In the genomic region with DNA sequence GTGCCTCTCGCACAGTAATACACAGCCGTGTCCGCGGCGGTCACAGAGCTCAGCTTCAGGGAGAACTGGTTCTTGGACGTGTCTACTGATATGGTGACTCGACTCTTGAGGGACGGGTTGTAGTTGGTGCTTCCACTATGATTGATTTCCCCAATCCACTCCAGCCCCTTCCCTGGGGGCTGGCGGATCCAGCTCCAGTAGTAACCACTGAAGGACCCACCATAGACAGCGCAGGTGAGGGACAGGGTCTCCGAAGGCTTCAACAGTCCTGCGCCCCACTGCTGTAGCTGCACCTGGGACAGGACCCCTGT, we compare ENCODE assay signal across 7 cellular contexts.
A peak's percentile ranks its signal among the peaks of the same experiment; 100 is the strongest.
DNase-seq lines count a peak whose midpoint lies in the region; ATAC-seq, FAIRE-seq and TF ChIP-seq lines count a peak whose summit lies in the region.
"Not testable (repeated sequence)": the region's sequence is repeated elsewhere in the genome, so short reads cannot be mapped to it uniquely, and the experiment has no call there.

No MANE protein-coding gene starts in this region.

- H4K20me1 ChIP-seq in PC-9 (ENCODE audit: insufficient read depth); GM12878 (ENCODE audit: control insufficient read depth, insufficient read depth): not testable (repeated sequence)

- RAD21 ChIA-PET in GM12878 (lab: Charles Lee; ENCODE audit: unreplicated experiment), result interaction anchor here (0.7 to 3.1 kb wide), 7 partner anchors 44 to 841 kb away, joined by 3 to 13 read pairs (median 3); no protein-coding TSS in a partner anchor

- not testable (repeated sequence) for H3K27ac ChIP-seq in CD8-positive, alpha-beta T cell (ENCODE audit: low read depth, low read length); PC-9; GM12878 (ENCODE audit: control insufficient read depth, insufficient read depth)

- H3K27me3 ChIP-seq in CD8-positive, alpha-beta T cell (ENCODE audit: insufficient read depth, low read length); PC-9 (ENCODE audit: insufficient read depth, low read depth); GM12878 (replicated peaks in 1 of 2; ENCODE audit: control insufficient read depth in 2 of 2, insufficient read depth in 2 of 2, low read length in 1 of 2): not testable (repeated sequence)

- 6% methylated on average over 12 of the region's 12 CpGs for WGBS in GM12878 (ENCODE audit: insufficient coverage, insufficient replicate concordance, low lambda C conversion rate, missing lambda C conversion rate)

- not testable (repeated sequence) for H3F3A ChIP-seq in PC-9 (ENCODE audit: insufficient read depth, low read depth)

- intact Hi-C loops in CD8-positive, alpha-beta T cell (cut with DNase I, micrococcal nuclease), result loop anchor here in 1 of 2 experiments (1.0 kb wide), 1 partner anchor 23 kb away; no protein-coding TSS in a partner anchor
- intact Hi-C loops in PC-9 (cut with micrococcal nuclease; ENCODE audit: unreplicated experiment), result not testable (repeated sequence)
- intact Hi-C loops in activated CD4-positive, alpha-beta T cell treated with anti-CD3 and anti-CD28 coated beads for 36 hours (cut with DNase I, micrococcal nuclease), result loop anchor here (1.0 to 10.0 kb wide), 2 partner anchors 49 to 64 kb away; no protein-coding TSS in a partner anchor
- intact Hi-C loops in activated T-helper 1 cell treated with anti-CD3 and anti-CD28 coated beads, Interleukin-12 subunit alpha, Interleukin-12 subunit beta, Interleukin-2, Interleukin-4 antibody, amounts not matched to agents 30 ng/mL and 10 ng/mL and 1 ng/mL, durations not matched to agents 14 hours and 24 hours and 36 hours (cut with micrococcal nuclease), result loop anchor here (2.0 kb wide), 1 partner anchor 21 kb away; no protein-coding TSS in a partner anchor
- intact Hi-C loops in GM12878 (cut with micrococcal nuclease; ENCODE audit: unreplicated experiment), result loop anchor here (1.0 to 5.0 kb wide), 2 partner anchors 64 to 536 kb away; no protein-coding TSS in a partner anchor

- FAIRE-seq in GM12878 (lab: Jason Lieb, UNC), result not testable (repeated sequence)

- TF ChIP-seq POLR2A in GM12878 (IDR thresholded peaks at IDR 0.05; ENCODE audit: low read depth, low read length), result not testable (repeated sequence)

- CTCF ChIA-PET in CD8-positive, alpha-beta T cell (lab: Charles Lee), result interaction anchor here (0.7 to 3.1 kb wide), 10 partner anchors 21 to 183 kb away, joined by 3 to 18 read pairs (median 3); no protein-coding TSS in a partner anchor
- CTCF ChIA-PET in PC-9 (lab: Charles Lee), result not testable (repeated sequence)
- CTCF ChIA-PET in activated CD4-positive, alpha-beta T cell treated with anti-CD3 and anti-CD28 coated beads for 36 hours (lab: Charles Lee), result interaction anchor here (0.6 to 11.8 kb wide), 18 partner anchors 10 to 168 kb away, joined by 3 to 246 read pairs (median 4); no protein-coding TSS in a partner anchor
- CTCF ChIA-PET in GM12878 (lab: Yijun Ruan, JAX), result interaction anchor here (0.8 to 6.2 kb wide), 28 partner anchors 12 to 829 kb away, joined by 3 to 78 read pairs (median 5); no protein-coding TSS in a partner anchor

- not testable (repeated sequence) for DNase-seq in CD8-positive, alpha-beta T cell; PC-9; activated CD4-positive, alpha-beta T cell treated with anti-CD3 and anti-CD28 coated beads for 36 hours; activated T-helper 1 cell treated with anti-CD3 and anti-CD28 coated beads, Interleukin-12 subunit alpha, Interleukin-12 subunit beta, Interleukin-2, Interleukin-4 antibody, amounts not matched to agents 30 ng/mL and 10 ng/mL and 1 ng/mL, durations not matched to agents 14 hours and 24 hours and 36 hours (ENCODE audit: low spot score); GM12878 (ENCODE audit: low read depth, low spot score); naive thymus-derived CD8-positive, alpha-beta T cell

- not testable (repeated sequence) for H3K9me3 ChIP-seq in CD8-positive, alpha-beta T cell (ENCODE audit: low read length); PC-9 (ENCODE audit: insufficient read depth, low read depth); GM12878 (replicated peaks; ENCODE audit: control insufficient read depth, insufficient read depth, low read length)

- not testable (repeated sequence) for H3K27ac Mint-ChIP-seq in CD8-positive, alpha-beta T cell; IgD-negative memory B cell
- H3K27ac Mint-ChIP-seq in activated CD4-positive, alpha-beta T cell treated with anti-CD3 and anti-CD28 coated beads for 36 hours, result peak overlapping the region; percentile 27
- peak overlapping the region; percentile 40 for H3K27ac Mint-ChIP-seq in activated T-helper 1 cell treated with anti-CD3 and anti-CD28 coated beads, Interleukin-12 subunit alpha, Interleukin-12 subunit beta, Interleukin-2, Interleukin-4 antibody, amounts not matched to agents 30 ng/mL and 10 ng/mL and 1 ng/mL, durations not matched to agents 14 hours and 24 hours and 36 hours
- peak overlapping the region in 3 of 10 donors; percentile 21 to 82 (median 71) for H3K27ac Mint-ChIP-seq in naive thymus-derived CD8-positive, alpha-beta T cell

- not testable (repeated sequence) for H3K4me2 ChIP-seq in PC-9
- H3K4me2 ChIP-seq in GM12878 (ENCODE audit: control insufficient read depth, insufficient read depth), result peak overlapping the region; percentile 25; the same call in 1 of the 2 replicates

- not testable (repeated sequence) for H3K9ac ChIP-seq in GM12878 (ENCODE audit: control insufficient read depth, insufficient read depth, low read length)

- peak; percentile 8 for TF ChIP-seq CTCF in CD8-positive, alpha-beta T cell (IDR thresholded peaks at IDR 0.05)
- TF ChIP-seq CTCF in PC-9 (conservative IDR thresholded peaks at IDR 0.05) (peak; percentile 53), GM12878 (IDR thresholded peaks at IDR 0.05 in 2 of 3, conservative IDR thresholded peaks at IDR 0.05 in 1 of 3; ENCODE audit: control insufficient read depth in 2 of 3, extremely low read depth in 1 of 3, insufficient read depth in 1 of 3, low read depth in 3 of 3, low read length in 3 of 3) (0 out of 6 replicates have a peak, but pooled peaks of 1 of the 3 experiments have one; percentile 19)

- not testable (repeated sequence) for BruUV-seq in PC-9 (replicated peaks; lab: Mats Ljungman, UMichigan); GM12878 (replicated peaks; lab: Mats Ljungman, UMichigan)

- not testable (repeated sequence) for H3K9me2 ChIP-seq in PC-9 (ENCODE audit: insufficient read depth)

- peak overlapping the region; percentile 14 for H3K4me3 ChIP-seq in CD8-positive, alpha-beta T cell (ENCODE audit: low read depth, low read length)
- not testable (repeated sequence) for H3K4me3 ChIP-seq in PC-9, GM12878

- TF ChIP-seq RAD21 in GM12878 (IDR thresholded peaks at IDR 0.05; ENCODE audit: insufficient read depth, low read depth, low read length), result not testable (repeated sequence)

- H3K36me3 ChIP-seq in CD8-positive, alpha-beta T cell (ENCODE audit: insufficient read depth, low read length); PC-9 (ENCODE audit: low read depth); GM12878 (ENCODE audit: control insufficient read depth in 2 of 2, insufficient read depth in 2 of 2, low read length in 1 of 2): not testable (repeated sequence)

- in situ Hi-C loops in GM12878 (cut with MboI), result loop anchor here (10.0 kb wide), 1 partner anchor 819 kb away; no protein-coding TSS in a partner anchor

- not testable (repeated sequence) for H3K9me3 Mint-ChIP-seq in CD8-positive, alpha-beta T cell; IgD-negative memory B cell; activated CD4-positive, alpha-beta T cell treated with anti-CD3 and anti-CD28 coated beads for 36 hours (ENCODE audit: low read depth); activated T-helper 1 cell treated with anti-CD3 and anti-CD28 coated beads, Interleukin-12 subunit alpha, Interleukin-12 subunit beta, Interleukin-2, Interleukin-4 antibody, amounts not matched to agents 30 ng/mL and 10 ng/mL and 1 ng/mL, durations not matched to agents 14 hours and 24 hours and 36 hours; naive thymus-derived CD8-positive, alpha-beta T cell

- peak overlapping the region; percentile 59 for H3K4me3 Mint-ChIP-seq in CD8-positive, alpha-beta T cell
- H3K4me3 Mint-ChIP-seq in IgD-negative memory B cell, result peak overlapping the region; percentile 39 to 78 (median 66)
- peak overlapping the region; percentile 47 for H3K4me3 Mint-ChIP-seq in activated CD4-positive, alpha-beta T cell treated with anti-CD3 and anti-CD28 coated beads for 36 hours
- H3K4me3 Mint-ChIP-seq in activated T-helper 1 cell treated with anti-CD3 and anti-CD28 coated beads, Interleukin-12 subunit alpha, Interleukin-12 subunit beta, Interleukin-2, Interleukin-4 antibody, amounts not matched to agents 30 ng/mL and 10 ng/mL and 1 ng/mL, durations not matched to agents 14 hours and 24 hours and 36 hours, result peak overlapping the region; percentile 19
- peak overlapping the region in 9 of 10 donors; percentile 12 to 75 (median 59) for H3K4me3 Mint-ChIP-seq in naive thymus-derived CD8-positive, alpha-beta T cell

- H3K4me1 ChIP-seq in CD8-positive, alpha-beta T cell (ENCODE audit: insufficient read depth, low read length), result peaks cover 10% of the 10 kb centered on the region
- H3K4me1 ChIP-seq in PC-9 (replicated peaks; ENCODE audit: insufficient read depth); GM12878 (ENCODE audit: control insufficient read depth, insufficient read depth, low read length): not testable (repeated sequence)

- not testable (repeated sequence) for ATAC-seq in CD8-positive, alpha-beta T cell; activated CD4-positive, alpha-beta T cell treated with anti-CD3 and anti-CD28 coated beads for 36 hours; GM12878; naive thymus-derived CD8-positive, alpha-beta T cell

- POLR2A ChIA-PET in CD8-positive, alpha-beta T cell (lab: Charles Lee), result interaction anchor here (1.2 kb wide), 1 partner anchor 27 kb away, joined by 4 read pairs; no protein-coding TSS in a partner anchor
- POLR2A ChIA-PET in PC-9 (lab: Charles Lee; ENCODE audit: unreplicated experiment); activated CD4-positive, alpha-beta T cell treated with anti-CD3 and anti-CD28 coated beads for 36 hours (lab: Charles Lee); naive thymus-derived CD8-positive, alpha-beta T cell (lab: Charles Lee): not testable (repeated sequence)
- POLR2A ChIA-PET in GM12878 (lab: Charles Lee), result interaction anchor here (1.2 kb wide), 1 partner anchor 8 kb away, joined by 3 read pairs; no protein-coding TSS in a partner anchor

- not testable (repeated sequence) for H2AFZ ChIP-seq in PC-9; GM12878 (ENCODE audit: control insufficient read depth, low read depth, low read length)

- SMC1A ChIA-PET in GM12878 (lab: Charles Lee; ENCODE audit: uncharacterized antibody, unreplicated experiment), result interaction anchor here (0.7 to 5.8 kb wide), 9 partner anchors 43 to 556 kb away, joined by 3 to 34 read pairs (median 5); no protein-coding TSS in a partner anchor

- not testable (repeated sequence) for H3K79me2 ChIP-seq in PC-9 (ENCODE audit: low read depth); GM12878 (ENCODE audit: control insufficient read depth, insufficient read depth, low read length)

- TF ChIP-seq EP300 in GM12878 (IDR thresholded peaks at IDR 0.05; ENCODE audit: borderline replicate concordance in 1 of 2, control insufficient read depth in 1 of 2, low read depth in 2 of 2, low read length in 2 of 2), result not testable (repeated sequence)

- not testable (repeated sequence) for H3K36me3 Mint-ChIP-seq in CD8-positive, alpha-beta T cell; IgD-negative memory B cell; activated CD4-positive, alpha-beta T cell treated with anti-CD3 and anti-CD28 coated beads for 36 hours (ENCODE audit: low read depth); activated T-helper 1 cell treated with anti-CD3 and anti-CD28 coated beads, Interleukin-12 subunit alpha, Interleukin-12 subunit beta, Interleukin-2, Interleukin-4 antibody, amounts not matched to agents 30 ng/mL and 10 ng/mL and 1 ng/mL, durations not matched to agents 14 hours and 24 hours and 36 hours (ENCODE audit: low read depth); naive thymus-derived CD8-positive, alpha-beta T cell

- not testable (repeated sequence) for H3K27me3 Mint-ChIP-seq in CD8-positive, alpha-beta T cell (ENCODE audit: low read depth); IgD-negative memory B cell; activated T-helper 1 cell treated with anti-CD3 and anti-CD28 coated beads, Interleukin-12 subunit alpha, Interleukin-12 subunit beta, Interleukin-2, Interleukin-4 antibody, amounts not matched to agents 30 ng/mL and 10 ng/mL and 1 ng/mL, durations not matched to agents 14 hours and 24 hours and 36 hours (ENCODE audit: insufficient read depth)
- peaks cover 11% of the 10 kb centered on the region for H3K27me3 Mint-ChIP-seq in activated CD4-positive, alpha-beta T cell treated with anti-CD3 and anti-CD28 coated beads for 36 hours
- H3K27me3 Mint-ChIP-seq in naive thymus-derived CD8-positive, alpha-beta T cell, result peaks cover 3 to 22% (median 9%) of the 10 kb centered on the region in 5 donors

- peaks cover 16% of the 10 kb centered on the region for H3K4me1 Mint-ChIP-seq in CD8-positive, alpha-beta T cell (ENCODE audit: low read depth)
- H3K4me1 Mint-ChIP-seq in IgD-negative memory B cell, result peaks cover 6 to 12% (median 10%) of the 10 kb centered on the region in 3 donors
- H3K4me1 Mint-ChIP-seq in activated CD4-positive, alpha-beta T cell treated with anti-CD3 and anti-CD28 coated beads for 36 hours, result peaks cover 21% of the 10 kb centered on the region
- H3K4me1 Mint-ChIP-seq in activated T-helper 1 cell treated with anti-CD3 and anti-CD28 coated beads, Interleukin-12 subunit alpha, Interleukin-12 subunit beta, Interleukin-2, Interleukin-4 antibody, amounts not matched to agents 30 ng/mL and 10 ng/mL and 1 ng/mL, durations not matched to agents 14 hours and 24 hours and 36 hours (ENCODE audit: low read depth), result peaks cover 29% of the 10 kb centered on the region
- H3K4me1 Mint-ChIP-seq in naive thymus-derived CD8-positive, alpha-beta T cell, result peaks cover 10 to 18% (median 17%) of the 10 kb centered on the region in 4 donors
